1 cellular context compared by ENCODE assay signal in genomic region chr12:52561880-52562449, GRCh38.
TF ChIP-seq lines count a peak whose summit lies in the region.

No MANE protein-coding gene starts in this region.

TF ChIP-seq in H1, 55 proteins besides CTCF, POLR2A, EP300 and RAD21:
- no peak for TF ChIP-seq BACH1 (IDR thresholded peaks at IDR 0.05; ENCODE audit: low read length)
- TF ChIP-seq E2F6 (IDR thresholded peaks at IDR 0.05), result no peak
- no peak for TF ChIP-seq PHF8 (conservative IDR thresholded peaks at IDR 0.05; ENCODE audit: low read depth, low read length)
